Comparison of ENCODE assay signal across 1 cellular context in genomic region chr4:80207664-80208063, GRCh38.
TF ChIP-seq lines count a peak whose summit lies in the region.

No MANE protein-coding gene starts in this region.

TF ChIP-seq in K562, 482 proteins besides CTCF, POLR2A, EP300 and RAD21 (continued from another document):
- TF ChIP-seq ZBTB33 (CRISPR knock-in tag; IDR thresholded peaks at IDR 0.05) = peak; percentile 86
